23 cellular contexts compared by ENCODE assay signal in genomic region chr17:49294126-49294525, GRCh38.
"Had no signal": no experiment of that assay in that cellular context is flagged by ENCODE, and none has a peak within 500 bp of the region (broad histone marks: within the 10 kb centered on the region; RNA-seq: fewer than 3 reads in every experiment).

No MANE protein-coding gene starts in this region.

- H3K4me1 Mint-ChIP-seq: activated CD4-positive, alpha-beta T cell treated with anti-CD3 and anti-CD28 coated beads, Interleukin-2, amount 10 ng/mL, durations not matched to agents 7 days and 5 days; T-helper 17 cell; WTC11 had no signal

- H3K4me2 ChIP-seq: KMS-11 had no signal

- H3K27ac ChIP-seq: brain microvascular endothelial cell, cardiac muscle cell, KMS-11 had no signal

- H3K27me3 ChIP-seq: brain microvascular endothelial cell, cardiac muscle cell had no signal

- H3K27me3 Mint-ChIP-seq: activated CD4-positive, alpha-beta memory T cell treated with anti-CD3 and anti-CD28 coated beads for 36 hours; activated CD4-positive, alpha-beta T cell treated with anti-CD3 and anti-CD28 coated beads, Interleukin-2, amount 10 ng/mL, durations not matched to agents 7 days and 5 days; activated naive CD8-positive, alpha-beta T cell treated with anti-CD3 and anti-CD28 coated beads for 36 hours; T-helper 17 cell had no signal

- H3K4me3 Mint-ChIP-seq: activated CD4-positive, alpha-beta memory T cell treated with anti-CD3 and anti-CD28 coated beads for 36 hours; activated CD4-positive, alpha-beta T cell treated with anti-CD3 and anti-CD28 coated beads, Interleukin-2, amount 10 ng/mL, durations not matched to agents 7 days and 5 days; activated naive CD8-positive, alpha-beta T cell treated with anti-CD3 and anti-CD28 coated beads for 36 hours; activated T-helper 1 cell treated with anti-CD3 and anti-CD28 coated beads, Interleukin-12 subunit alpha, Interleukin-12 subunit beta, Interleukin-2, Interleukin-4 antibody, amounts not matched to agents 30 ng/mL and 10 ng/mL and 1 ng/mL, durations not matched to agents 14 hours and 24 hours and 36 hours; T-helper 17 cell; WTC11 had no signal

- DNase-seq: activated CD4-positive, alpha-beta memory T cell treated with anti-CD3 and anti-CD28 coated beads for 36 hours; activated CD4-positive, alpha-beta T cell treated with anti-CD3 and anti-CD28 coated beads, Interleukin-2, amount 10 ng/mL, durations not matched to agents 7 days and 5 days; activated CD8-positive, alpha-beta memory T cell treated with anti-CD3 and anti-CD28 coated beads for 24 hours; activated effector memory CD4-positive, alpha-beta T cell treated with anti-CD3 and anti-CD28 coated beads, Interleukin-2, amount 50 U/mL, for 16 hours; activated naive CD4-positive, alpha-beta T cell treated with Interleukin-2 at 50 U/mL for 16 hours; activated naive CD8-positive, alpha-beta T cell treated with anti-CD3 and anti-CD28 coated beads for 36 hours; brain microvascular endothelial cell; NCI-H1105; NCI-H1436; NCI-H1694 treated with DMSO at 0.1 percent for 48 hours; NCI-H2029 treated with DMSO at 0.1 percent for 48 hours; NCI-H345; NCI-H510A; NCI-H526 treated with DMSO at 0.1 percent for 48 hours; NCI-H82; RPMI8226; T-helper 17 cell; T-helper 9 cell had no signal

- H3K4me3 ChIP-seq: cardiac muscle cell had no signal

- H3K36me3 Mint-ChIP-seq: activated naive CD8-positive, alpha-beta T cell treated with anti-CD3 and anti-CD28 coated beads for 36 hours had no signal

- ATAC-seq: Right ventricle myocardium inferior, T-helper 17 cell, WTC11 had no signal

- H3K9me3 Mint-ChIP-seq: activated CD4-positive, alpha-beta memory T cell treated with anti-CD3 and anti-CD28 coated beads for 36 hours; activated CD4-positive, alpha-beta T cell treated with anti-CD3 and anti-CD28 coated beads, Interleukin-2, amount 10 ng/mL, durations not matched to agents 7 days and 5 days; activated naive CD8-positive, alpha-beta T cell treated with anti-CD3 and anti-CD28 coated beads for 36 hours; activated T-helper 1 cell treated with anti-CD3 and anti-CD28 coated beads, Interleukin-12 subunit alpha, Interleukin-12 subunit beta, Interleukin-2, Interleukin-4 antibody, amounts not matched to agents 30 ng/mL and 10 ng/mL and 1 ng/mL, durations not matched to agents 14 hours and 24 hours and 36 hours; WTC11 had no signal

- H3K27ac Mint-ChIP-seq: activated CD4-positive, alpha-beta memory T cell treated with anti-CD3 and anti-CD28 coated beads for 36 hours; activated CD4-positive, alpha-beta T cell treated with anti-CD3 and anti-CD28 coated beads, Interleukin-2, amount 10 ng/mL, durations not matched to agents 7 days and 5 days; activated naive CD8-positive, alpha-beta T cell treated with anti-CD3 and anti-CD28 coated beads for 36 hours; activated T-helper 1 cell treated with anti-CD3 and anti-CD28 coated beads, Interleukin-12 subunit alpha, Interleukin-12 subunit beta, Interleukin-2, Interleukin-4 antibody, amounts not matched to agents 30 ng/mL and 10 ng/mL and 1 ng/mL, durations not matched to agents 14 hours and 24 hours and 36 hours; T-helper 17 cell; WTC11 had no signal
